Comparison of ENCODE assay signal across 8 cellular contexts in the genomic region with DNA sequence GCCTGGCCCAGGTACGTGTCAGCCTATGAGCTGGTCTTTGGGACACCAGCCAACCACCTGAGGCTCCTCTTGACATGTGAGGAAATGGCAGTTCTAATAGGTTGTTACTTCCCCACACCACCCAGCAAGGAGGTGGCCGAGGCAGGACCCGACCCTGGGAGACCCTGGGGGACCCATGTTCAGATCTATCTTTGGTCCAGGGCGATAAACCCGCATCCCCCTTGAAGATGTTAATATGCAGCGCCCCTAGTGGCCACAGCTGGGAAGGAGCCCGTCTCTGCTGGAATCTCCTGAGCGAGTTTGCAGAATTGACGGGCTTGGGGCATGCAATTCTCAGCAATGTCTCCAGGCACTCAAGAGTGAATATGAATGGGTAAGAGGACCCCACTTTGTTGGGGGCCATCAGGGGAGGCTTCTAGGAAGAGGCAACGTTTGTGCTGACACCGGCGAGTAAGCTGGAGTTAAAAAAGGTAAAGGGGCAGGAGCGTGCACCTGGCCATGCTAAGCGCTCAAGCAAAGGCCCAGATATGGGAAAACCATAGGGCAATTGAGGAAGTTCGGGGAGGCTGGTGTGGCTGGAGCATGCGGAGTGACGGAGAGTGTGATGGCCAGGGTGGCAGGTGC. TPM values are rescaled to one million over a fixed set of nuclear protein-coding genes. Genes with fewer than 3 reads are reported as not detected.
DNase-seq lines count a peak whose midpoint lies in the region; ATAC-seq and TF ChIP-seq lines count a peak whose summit lies in the region.

No MANE protein-coding gene starts in this region.

- ATAC-seq in right cardiac atrium = peak in 1 of 2 donors; percentile 31
- no peak for ATAC-seq in HG03025 (IDR thresholded peaks at IDR 0.05; ENCODE audit: low FRiP score, unreplicated experiment)

- H3K4me3 ChIP-seq in right cardiac atrium (ENCODE audit: low read length) (no peak overlapping the region), smooth muscle cell (no peak overlapping the region)

- H3K9me3 ChIP-seq in right cardiac atrium (ENCODE audit: control insufficient read depth, low read length) = no peaks in the 10 kb centered on the region
- H3K9me3 ChIP-seq in smooth muscle cell (replicated peaks; ENCODE audit: low read depth) = no peaks in the 10 kb centered on the region

- H3F3A ChIP-seq in smooth muscle cell (ENCODE audit: low read depth) = no peaks in the 10 kb centered on the region

- no peak overlapping the region for H2AFZ ChIP-seq in smooth muscle cell (ENCODE audit: low read depth)

- H3K36me3 ChIP-seq in smooth muscle cell (ENCODE audit: low read depth) = no peaks in the 10 kb centered on the region

- H4K20me1 ChIP-seq in smooth muscle cell (ENCODE audit: low read depth) = no peaks in the 10 kb centered on the region

- H3K4me1 ChIP-seq in right cardiac atrium (ENCODE audit: control insufficient read depth, insufficient read depth, low read length) (no peaks in the 10 kb centered on the region), smooth muscle cell (ENCODE audit: low read depth) (no peaks in the 10 kb centered on the region)

- peak; percentile 63 for DNase-seq in EH (ENCODE audit: low read depth)
- peak; percentile 72 to 74 for DNase-seq in Kasumi-1 (lab: John Stamatoyannopoulos, UW)
- DNase-seq in T-helper 22 cell (ENCODE audit: low read depth) = peak; percentile 47
- DNase-seq in amniotic stem cell (lab: John Stamatoyannopoulos, UW) = peak; percentile 50
- DNase-seq in right cardiac atrium = peak; percentile 77 to 92 (median 89)
- peak; percentile 47 for DNase-seq in smooth muscle cell (lab: John Stamatoyannopoulos, UW; ENCODE audit: unreplicated experiment)
- no peak for DNase-seq in cortex of kidney (lab: John Stamatoyannopoulos, UW)

- H3K4me2 ChIP-seq in smooth muscle cell = no peak overlapping the region

- no peaks in the 10 kb centered on the region for H3K79me2 ChIP-seq in smooth muscle cell (ENCODE audit: low read depth)

- H3K27ac ChIP-seq in right cardiac atrium (ENCODE audit: low read length) (no peak overlapping the region), smooth muscle cell (ENCODE audit: low read depth) (no peak overlapping the region)

- 21% methylated on average over 17 of the region's 17 CpGs for WGBS in right cardiac atrium
- WGBS in smooth muscle cell (ENCODE audit: low lambda C conversion rate) = 36% methylated on average over 17 of the region's 17 CpGs

- H3K27me3 ChIP-seq in right cardiac atrium (ENCODE audit: control insufficient read depth, insufficient read depth) (no peaks in the 10 kb centered on the region), smooth muscle cell (ENCODE audit: low read depth) (no peaks in the 10 kb centered on the region)

- no peak overlapping the region for H3K9ac ChIP-seq in smooth muscle cell (ENCODE audit: low read depth)

- intact Hi-C loops in right cardiac atrium (cut with DNase I) = loop anchor here in 1 of 4 donors (5.0 kb wide), 1 partner anchor 226 kb away; no protein-coding TSS in a partner anchor

- peak; percentile 93 for TF ChIP-seq CTCF in smooth muscle cell (IDR thresholded peaks at IDR 0.05; ENCODE audit: borderline replicate concordance, insufficient read depth, poor library complexity, severe bottlenecking)

RNA-seq across cellular contexts. Expression of a gene that starts 1.5 kb away (rescaled TPM):
- total RNA-seq in right cardiac atrium = 10 to 100 TPM; 11.3 to 23.2 (median 15.3) TPM
- 9.3 TPM for polyA plus RNA-seq in right cardiac atrium
- total RNA-seq in smooth muscle cell = 0.22 TPM in 1 of 2 replicates, not detected in the other
- 1.4 and 4.1 TPM in 2 replicates for polyA plus RNA-seq in smooth muscle cell

RNA-seq across cellular contexts. Expression of a gene that starts 31.8 kb away (rescaled TPM):
- 10 to 100 TPM; 16.1 to 29.3 (median 22.0) TPM for total RNA-seq in right cardiac atrium
- 18.1 TPM for polyA plus RNA-seq in right cardiac atrium
- total RNA-seq in smooth muscle cell = 13.1 and 18.3 TPM in 2 replicates
- 14.1 and 21.9 TPM in 2 replicates for polyA plus RNA-seq in smooth muscle cell

RNA-seq across cellular contexts. Expression of a gene that starts 51.7 kb away (rescaled TPM):
- total RNA-seq in right cardiac atrium (not detected), smooth muscle cell (not detected in 2 replicates)
- polyA plus RNA-seq in right cardiac atrium (not detected), smooth muscle cell (not detected in 2 replicates)

Comparison
In these comparisons a context has a peak if more than half of its experiments do, and no peak if none do; other contexts are left out.
1. RNA of a gene that starts 1.5 kb away (total RNA-seq): 11.3 to 23.2 TPM in right cardiac atrium; 0.22 TPM in smooth muscle cell; every median in the first group is over 10 times any median in the second.